ENCODE assay signal across 29 cellular contexts in genomic region chr10:130398090-130398994, GRCh38.
"Had no signal": no experiment of that assay in that cellular context is flagged by ENCODE, and none has a peak within 500 bp of the region (broad histone marks: within the 10 kb centered on the region; RNA-seq: fewer than 3 reads in every experiment).

No MANE protein-coding gene starts in this region.

- DNase-seq: activated CD4-positive, alpha-beta T cell treated with anti-CD3 and anti-CD28 coated beads, Interleukin-2, amount 10 ng/mL, durations not matched to agents 7 days and 5 days; activated CD4-positive, alpha-beta T cell treated with anti-CD3 and anti-CD28 coated beads, Interleukin-2, amount 50 U/mL, for 48 hours; activated CD8-positive, alpha-beta T cell treated with anti-CD3 and anti-CD28 coated beads, Interleukin-2, amount 10 ng/mL, durations not matched to agents 7 days and 5 days; activated gamma-delta T cell; activated naive CD4-positive, alpha-beta T cell treated with Interleukin-2 at 50 U/mL for 16 hours; activated naive CD8-positive, alpha-beta T cell treated with anti-CD3 and anti-CD28 coated beads, Interleukin-2, amount 10 ng/mL, durations not matched to agents 7 days and 5 days; activated T-cell treated with anti-CD3 and anti-CD28 coated beads, Interleukin-2, amount 50 U/mL, for 24 hours; amygdala; Kasumi-1; KG1; MM.1S; MV-4-11; NCI-H1092; NCI-H1436 treated with DMSO at 0.1 percent for 48 hours; NCI-H1694 treated with DMSO at 0.1 percent for 48 hours; NCI-H2029; NCI-H2171; NCI-H446 treated with DMSO at 0.1 percent for 48 hours; NCI-H524 treated with DMSO at 0.1 percent for 48 hours; SHP77; SJCRH30 had no signal

- H3K4me1 ChIP-seq: ascending aorta, SJCRH30 had no signal

- H3K4me1 Mint-ChIP-seq: activated CD4-positive, alpha-beta T cell treated with anti-CD3 and anti-CD28 coated beads, Interleukin-2, amount 10 ng/mL, durations not matched to agents 7 days and 5 days; activated naive CD4-positive, alpha-beta T cell treated with anti-CD3 and anti-CD28 coated beads, Interleukin-2, amount 50 U/mL, for 24 hours; activated naive CD8-positive, alpha-beta T cell treated with anti-CD3 and anti-CD28 coated beads, Interleukin-2, amount 10 ng/mL, durations not matched to agents 7 days and 5 days had no signal

- H3K9me3 ChIP-seq: SJCRH30 had no signal

- H3K27ac Mint-ChIP-seq: activated CD4-positive, alpha-beta T cell treated with anti-CD3 and anti-CD28 coated beads, Interleukin-2, amount 10 ng/mL, durations not matched to agents 7 days and 5 days; activated CD8-positive, alpha-beta T cell treated with anti-CD3 and anti-CD28 coated beads, Interleukin-2, amount 10 ng/mL, durations not matched to agents 7 days and 5 days; activated naive CD4-positive, alpha-beta T cell treated with anti-CD3 and anti-CD28 coated beads, Interleukin-2, amount 50 U/mL, for 24 hours; activated naive CD8-positive, alpha-beta T cell treated with anti-CD3 and anti-CD28 coated beads, Interleukin-2, amount 10 ng/mL, durations not matched to agents 7 days and 5 days; activated T-cell treated with anti-CD3 and anti-CD28 coated beads, Interleukin-2, amount 50 U/mL, for 24 hours; activated T-helper 2 cell treated with anti-CD3 and anti-CD28 coated beads, Interferon-gamma antibody, Interleukin-2, Interleukin-4, amounts not matched to agents 10 μg/mL and 5 μg/mL and 100 μg/mL, durations not matched to agents 14 hours and 24 hours and 36 hours; T-helper 1 cell treated with Interleukin-12 subunit alpha and Interleukin-12 subunit beta and Interleukin-4 antibody, amounts not matched to agents 30 μg/mL and 1 μg/mL, for 36 hours; T-helper 2 cell treated with Interferon-gamma antibody and Interleukin-4, amounts not matched to agents 5 μg/mL and 100 μg/mL, for 36 hours had no signal

- H3K36me3 Mint-ChIP-seq: activated naive CD8-positive, alpha-beta T cell treated with anti-CD3 and anti-CD28 coated beads, Interleukin-2, amount 10 ng/mL, durations not matched to agents 7 days and 5 days had no signal

- H3K4me3 Mint-ChIP-seq: activated CD4-positive, alpha-beta T cell treated with anti-CD3 and anti-CD28 coated beads, Interleukin-2, amount 10 ng/mL, durations not matched to agents 7 days and 5 days; activated CD8-positive, alpha-beta T cell treated with anti-CD3 and anti-CD28 coated beads, Interleukin-2, amount 10 ng/mL, durations not matched to agents 7 days and 5 days; activated naive CD4-positive, alpha-beta T cell treated with anti-CD3 and anti-CD28 coated beads, Interleukin-2, amount 50 U/mL, for 24 hours; activated naive CD8-positive, alpha-beta T cell treated with anti-CD3 and anti-CD28 coated beads, Interleukin-2, amount 10 ng/mL, durations not matched to agents 7 days and 5 days; activated T-cell treated with anti-CD3 and anti-CD28 coated beads, Interleukin-2, amount 50 U/mL, for 24 hours; T-helper 1 cell treated with Interleukin-12 subunit alpha and Interleukin-12 subunit beta and Interleukin-4 antibody, amounts not matched to agents 30 μg/mL and 1 μg/mL, for 36 hours; T-helper 2 cell treated with Interferon-gamma antibody and Interleukin-4, amounts not matched to agents 5 μg/mL and 100 μg/mL, for 36 hours had no signal

- H3K27me3 ChIP-seq: ascending aorta, cardiac muscle cell, SJCRH30 had no signal

- H3K27me3 Mint-ChIP-seq: activated CD4-positive, alpha-beta T cell treated with anti-CD3 and anti-CD28 coated beads, Interleukin-2, amount 10 ng/mL, durations not matched to agents 7 days and 5 days; activated naive CD4-positive, alpha-beta T cell treated with anti-CD3 and anti-CD28 coated beads, Interleukin-2, amount 50 U/mL, for 24 hours; activated naive CD8-positive, alpha-beta T cell treated with anti-CD3 and anti-CD28 coated beads, Interleukin-2, amount 10 ng/mL, durations not matched to agents 7 days and 5 days had no signal

- H3K4me3 ChIP-seq: ascending aorta, cardiac muscle cell, SJCRH30, SK-N-MC had no signal

- ATAC-seq: activated CD8-positive, alpha-beta T cell treated with anti-CD3 and anti-CD28 coated beads, Interleukin-2, amount 10 ng/mL, durations not matched to agents 7 days and 5 days; Panc1 had no signal

- H3K27ac ChIP-seq: ascending aorta, cardiac muscle cell, SJCRH30, SK-N-MC had no signal

- H3K36me3 ChIP-seq: ascending aorta, cardiac muscle cell, SJCRH30 had no signal
